Comparison of ENCODE assay signal across 1 cellular context in genomic region chr4:177441803-177442622, GRCh38.
TF ChIP-seq lines count a peak whose summit lies in the region.

Gene AGA, minus strand, starts transcription at chr4:177442437. Its CDS starts 62 bp downstream, at chr4:177442375.

TF ChIP-seq in K562, 482 proteins besides CTCF, POLR2A, EP300 and RAD21 (continued from another document and continues in another):
- TF ChIP-seq, protein P1, sequence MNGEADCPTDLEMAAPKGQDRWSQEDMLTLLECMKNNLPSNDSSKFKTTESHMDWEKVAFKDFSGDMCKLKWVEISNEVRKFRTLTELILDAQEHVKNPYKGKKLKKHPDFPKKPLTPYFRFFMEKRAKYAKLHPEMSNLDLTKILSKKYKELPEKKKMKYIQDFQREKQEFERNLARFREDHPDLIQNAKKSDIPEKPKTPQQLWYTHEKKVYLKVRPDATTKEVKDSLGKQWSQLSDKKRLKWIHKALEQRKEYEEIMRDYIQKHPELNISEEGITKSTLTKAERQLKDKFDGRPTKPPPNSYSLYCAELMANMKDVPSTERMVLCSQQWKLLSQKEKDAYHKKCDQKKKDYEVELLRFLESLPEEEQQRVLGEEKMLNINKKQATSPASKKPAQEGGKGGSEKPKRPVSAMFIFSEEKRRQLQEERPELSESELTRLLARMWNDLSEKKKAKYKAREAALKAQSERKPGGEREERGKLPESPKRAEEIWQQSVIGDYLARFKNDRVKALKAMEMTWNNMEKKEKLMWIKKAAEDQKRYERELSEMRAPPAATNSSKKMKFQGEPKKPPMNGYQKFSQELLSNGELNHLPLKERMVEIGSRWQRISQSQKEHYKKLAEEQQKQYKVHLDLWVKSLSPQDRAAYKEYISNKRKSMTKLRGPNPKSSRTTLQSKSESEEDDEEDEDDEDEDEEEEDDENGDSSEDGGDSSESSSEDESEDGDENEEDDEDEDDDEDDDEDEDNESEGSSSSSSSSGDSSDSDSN (IDR thresholded peaks at IDR 0.05; ENCODE audit: borderline replicate concordance in 1 of 2, low read depth in 2 of 2, low read length in 2 of 2), result peak; percentile 81 to 95; a peak in 3 of 4 replicates
- TF ChIP-seq SMAD4 (CRISPR knock-in tag; conservative IDR thresholded peaks at IDR 0.05) (peak; percentile 72), ZNF431 (CRISPR knock-in tag; IDR thresholded peaks at IDR 0.05) (0 out of 2 replicates have a peak, but pooled peaks have one; percentile 25), BRF1 (IDR thresholded peaks at IDR 0.05; ENCODE audit: borderline replicate concordance, extremely low read depth, insufficient read length) (no peak), ZNF655 (CRISPR knock-in tag; IDR thresholded peaks at IDR 0.05) (no peak), PRDM10 (IDR thresholded peaks at IDR 0.05; ENCODE audit: partially characterized antibody) (peak; percentile 31), CBX2 (IDR thresholded peaks at IDR 0.05; ENCODE audit: insufficient read depth, low read length, poor library complexity, severe bottlenecking) (no peak), GATAD2A (IDR thresholded peaks at IDR 0.05) (no peak), MXI1 (IDR thresholded peaks at IDR 0.05; ENCODE audit: low read depth, low read length) (peak; percentile 98), HMGN3 (IDR thresholded peaks at IDR 0.05; ENCODE audit: borderline replicate concordance, extremely low read depth, insufficient read length, low read depth, low read length) (peak; percentile 80), HDAC6 (IDR thresholded peaks at IDR 0.05; ENCODE audit: low read depth, low read length) (no peak), JUN (IDR thresholded peaks at IDR 0.05; ENCODE audit: borderline replicate concordance, low read depth, low read length) (no peak), JUN (CRISPR knock-in tag; IDR thresholded peaks at IDR 0.05; ENCODE audit: borderline replicate concordance) (no peak), ADNP (tag; IDR thresholded peaks at IDR 0.05) (no peak), SLC30A9 (CRISPR knock-in tag; IDR thresholded peaks at IDR 0.05) (no peak), RBFOX2 (IDR thresholded peaks at IDR 0.05; ENCODE audit: low read depth, low read length) (peak; percentile 100), MCM7 (IDR thresholded peaks at IDR 0.05) (no peak), SUPT5H (IDR thresholded peaks at IDR 0.05) (peak; percentile 94), PCBP2 (IDR thresholded peaks at IDR 0.05; ENCODE audit: low read depth, low read length, poor library complexity, severe bottlenecking) (no peak), ZNF75A (CRISPR knock-in tag; IDR thresholded peaks at IDR 0.05) (no peak), CAMTA2 (CRISPR knock-in tag; conservative IDR thresholded peaks at IDR 0.05) (no peak), CHD2 (IDR thresholded peaks at IDR 0.05; ENCODE audit: low read depth, low read length) (peak; percentile 98), SP1 (CRISPR knock-in tag; IDR thresholded peaks at IDR 0.05) (0 out of 2 replicates have a peak, but pooled peaks have one; percentile 50), FIP1L1 (IDR thresholded peaks at IDR 0.05; ENCODE audit: low read depth, low read length, poor library complexity, severe bottlenecking) (peak; percentile 92), ZNF444 (CRISPR knock-in tag; IDR thresholded peaks at IDR 0.05) (no peak), DMBX1 (CRISPR knock-in tag; IDR thresholded peaks at IDR 0.05; ENCODE audit: borderline replicate concordance) (no peak), ETS2 (tag; IDR thresholded peaks at IDR 0.05; ENCODE audit: borderline replicate concordance, poor library complexity, severe bottlenecking) (no peak), KDM2B (CRISPR knock-in tag; IDR thresholded peaks at IDR 0.05) (no peak), RB1 (IDR thresholded peaks at IDR 0.05; ENCODE audit: low read depth) (peak; percentile 91), BRF2 (IDR thresholded peaks at IDR 0.05; ENCODE audit: borderline replicate concordance, insufficient read depth, insufficient read length) (no peak), CBFB (CRISPR knock-in tag; IDR thresholded peaks at IDR 0.05) (no peak), NFIX (CRISPR knock-in tag; IDR thresholded peaks at IDR 0.05; ENCODE audit: low read depth) (no peak), EGR1 (conservative IDR thresholded peaks at IDR 0.05) (peak; percentile 96), RAD51 (IDR thresholded peaks at IDR 0.05; ENCODE audit: borderline replicate concordance, low read depth) (peak; percentile 57; the same call in 1 of the 2 replicates), HCFC1 (IDR thresholded peaks at IDR 0.05; ENCODE audit: low read depth, low read length) (peak; percentile 66), RBM15 (IDR thresholded peaks at IDR 0.05; ENCODE audit: insufficient read depth, low read length) (no peak), SPI1 (IDR thresholded peaks at IDR 0.05; ENCODE audit: borderline replicate concordance, low read depth, low read length) (no peak), PHTF2 (CRISPR knock-in tag; IDR thresholded peaks at IDR 0.05) (no peak), ARID3A (IDR thresholded peaks at IDR 0.05; ENCODE audit: borderline replicate concordance, low read depth, low read length) (peak; percentile 60; the same call in 1 of the 2 replicates), FOXJ3 (CRISPR knock-in tag; IDR thresholded peaks at IDR 0.05) (no peak), RFX5 (IDR thresholded peaks at IDR 0.05; ENCODE audit: low read depth, low read length) (no peak), ZNF3 (CRISPR knock-in tag; IDR thresholded peaks at IDR 0.05) (no peak), SRSF1 (IDR thresholded peaks at IDR 0.05; ENCODE audit: low read depth, low read length) (0 out of 2 replicates have a peak, but pooled peaks have one; percentile 23), YBX1 (IDR thresholded peaks at IDR 0.05) (no peak), ZC3H4 (CRISPR knock-in tag; IDR thresholded peaks at IDR 0.05; ENCODE audit: borderline replicate concordance) (0 out of 2 replicates have a peak, but pooled peaks have one; percentile 25), BCOR (IDR thresholded peaks at IDR 0.05) (peak; percentile 46; the same call in 1 of the 2 replicates), ZKSCAN3 (CRISPR knock-in tag; IDR thresholded peaks at IDR 0.05) (no peak), PML (IDR thresholded peaks at IDR 0.05; ENCODE audit: low read length) (peak; percentile 59; the same call in 1 of the 2 replicates), NCOA6 (IDR thresholded peaks at IDR 0.05) (no peak), MED1 (CRISPR knock-in tag; IDR thresholded peaks at IDR 0.05; ENCODE audit: borderline replicate concordance) (no peak), IRF9 (tag; IDR thresholded peaks at IDR 0.05) (no peak), MXD1 (CRISPR knock-in tag; IDR thresholded peaks at IDR 0.05; ENCODE audit: borderline replicate concordance, poor library complexity, severe bottlenecking) (no peak), NR4A1 (CRISPR knock-in tag; IDR thresholded peaks at IDR 0.05) (no peak), NR4A1 (tag; IDR thresholded peaks at IDR 0.05) (no peak), PURB (CRISPR knock-in tag; IDR thresholded peaks at IDR 0.05; ENCODE audit: low read depth) (no peak), ZSCAN32 (CRISPR knock-in tag; IDR thresholded peaks at IDR 0.05) (no peak), ZC3H11A (IDR thresholded peaks at IDR 0.05; ENCODE audit: low read depth, low read length) (no peak), ZNF57 (CRISPR knock-in tag; IDR thresholded peaks at IDR 0.05) (no peak)
- TF ChIP-seq, protein P2, sequence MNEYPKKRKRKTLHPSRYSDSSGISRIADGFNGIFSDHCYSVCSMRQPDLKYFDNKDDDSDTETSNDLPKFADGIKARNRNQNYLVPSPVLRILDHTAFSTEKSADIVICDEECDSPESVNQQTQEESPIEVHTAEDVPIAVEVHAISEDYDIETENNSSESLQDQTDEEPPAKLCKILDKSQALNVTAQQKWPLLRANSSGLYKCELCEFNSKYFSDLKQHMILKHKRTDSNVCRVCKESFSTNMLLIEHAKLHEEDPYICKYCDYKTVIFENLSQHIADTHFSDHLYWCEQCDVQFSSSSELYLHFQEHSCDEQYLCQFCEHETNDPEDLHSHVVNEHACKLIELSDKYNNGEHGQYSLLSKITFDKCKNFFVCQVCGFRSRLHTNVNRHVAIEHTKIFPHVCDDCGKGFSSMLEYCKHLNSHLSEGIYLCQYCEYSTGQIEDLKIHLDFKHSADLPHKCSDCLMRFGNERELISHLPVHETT (CRISPR knock-in tag; conservative IDR thresholded peaks at IDR 0.05 in 1 of 2, IDR thresholded peaks at IDR 0.05 in 1 of 2), result peak in 1 of 2 experiments; percentile 48; a peak in 1 of 4 replicates
- TF ChIP-seq, protein P3, sequence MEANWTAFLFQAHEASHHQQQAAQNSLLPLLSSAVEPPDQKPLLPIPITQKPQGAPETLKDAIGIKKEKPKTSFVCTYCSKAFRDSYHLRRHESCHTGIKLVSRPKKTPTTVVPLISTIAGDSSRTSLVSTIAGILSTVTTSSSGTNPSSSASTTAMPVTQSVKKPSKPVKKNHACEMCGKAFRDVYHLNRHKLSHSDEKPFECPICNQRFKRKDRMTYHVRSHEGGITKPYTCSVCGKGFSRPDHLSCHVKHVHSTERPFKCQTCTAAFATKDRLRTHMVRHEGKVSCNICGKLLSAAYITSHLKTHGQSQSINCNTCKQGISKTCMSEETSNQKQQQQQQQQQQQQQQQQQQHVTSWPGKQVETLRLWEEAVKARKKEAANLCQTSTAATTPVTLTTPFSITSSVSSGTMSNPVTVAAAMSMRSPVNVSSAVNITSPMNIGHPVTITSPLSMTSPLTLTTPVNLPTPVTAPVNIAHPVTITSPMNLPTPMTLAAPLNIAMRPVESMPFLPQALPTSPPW (CRISPR knock-in tag; IDR thresholded peaks at IDR 0.05), result peak; percentile 95
